28 cellular contexts compared by ENCODE assay signal in genomic region chr19:15911599-15912237, GRCh38. TPM values are rescaled to one million over a fixed set of nuclear protein-coding genes. Genes with fewer than 3 reads are reported as not detected.
DNase-seq lines count a peak whose midpoint lies in the region; ATAC-seq, FAIRE-seq and TF ChIP-seq lines count a peak whose summit lies in the region.
"Had no signal": no experiment of that assay in that cellular context is flagged by ENCODE, and none has a peak within 500 bp of the region (broad histone marks: within the 10 kb centered on the region; RNA-seq: fewer than 3 reads in every experiment).

No MANE protein-coding gene starts in this region.

- peak overlapping the region in 2 of 4 donors; percentile 20 to 33 for H3K4me3 ChIP-seq in pancreas
- H3K4me3 ChIP-seq: GM12878, lung, smooth muscle cell, transverse colon had no signal

- peaks cover 7% of the 10 kb centered on the region for H3K9me3 Mint-ChIP-seq in activated CD8-positive, alpha-beta T cell treated with anti-CD3 and anti-CD28 coated beads for 36 hours
- H3K9me3 Mint-ChIP-seq in activated CD8-positive, alpha-beta T cell treated with anti-CD3 and anti-CD28 coated beads, Interleukin-2, amount 10 ng/mL, durations not matched to agents 7 days and 5 days (ENCODE audit: insufficient read depth) = peaks cover 14% of the 10 kb centered on the region
- peaks cover 5% of the 10 kb centered on the region for H3K9me3 Mint-ChIP-seq in glutamatergic neuron (ENCODE audit: unreplicated experiment)
- peaks cover 4 to 12% of the 10 kb centered on the region in 2 donors for H3K9me3 Mint-ChIP-seq in activated naive CD4-positive, alpha-beta T cell treated with anti-CD3 and anti-CD28 coated beads, Interleukin-2, amount 50 U/mL, for 72 hours

- no peaks in the 10 kb centered on the region for H3K36me3 Mint-ChIP-seq in activated CD8-positive, alpha-beta T cell treated with anti-CD3 and anti-CD28 coated beads for 36 hours (ENCODE audit: low read depth)
- no peaks in the 10 kb centered on the region for H3K36me3 Mint-ChIP-seq in activated CD8-positive, alpha-beta T cell treated with anti-CD3 and anti-CD28 coated beads, Interleukin-2, amount 10 ng/mL, durations not matched to agents 7 days and 5 days (ENCODE audit: low read depth)
- no peaks in the 10 kb centered on the region for H3K36me3 Mint-ChIP-seq in glutamatergic neuron (ENCODE audit: unreplicated experiment)
- peaks cover 0 to 6% of the 10 kb centered on the region in 2 donors for H3K36me3 Mint-ChIP-seq in activated naive CD4-positive, alpha-beta T cell treated with anti-CD3 and anti-CD28 coated beads, Interleukin-2, amount 50 U/mL, for 72 hours

- H3K27me3 Mint-ChIP-seq in activated CD8-positive, alpha-beta T cell treated with anti-CD3 and anti-CD28 coated beads for 36 hours = peaks cover 33% of the 10 kb centered on the region
- peaks cover 49% of the 10 kb centered on the region for H3K27me3 Mint-ChIP-seq in activated CD8-positive, alpha-beta T cell treated with anti-CD3 and anti-CD28 coated beads, Interleukin-2, amount 10 ng/mL, durations not matched to agents 7 days and 5 days (ENCODE audit: low read depth)
- H3K27me3 Mint-ChIP-seq in glutamatergic neuron (ENCODE audit: unreplicated experiment) = no peaks in the 10 kb centered on the region

- CTCF ChIA-PET in activated CD8-positive, alpha-beta T cell treated with anti-CD3 and anti-CD28 coated beads for 36 hours (lab: Charles Lee) = interaction anchor here (0.9 kb wide), 1 partner anchor 53 kb away, joined by 3 read pairs; no protein-coding TSS in a partner anchor
- CTCF ChIA-PET in activated CD8-positive, alpha-beta T cell treated with anti-CD3 and anti-CD28 coated beads, Interleukin-2, amount 10 ng/mL, durations not matched to agents 7 days and 5 days (lab: Charles Lee) = no interaction called here
- CTCF ChIA-PET in HEK293T (lab: Yijun Ruan, JAX) = no interaction called here

- intact Hi-C loops in activated CD8-positive, alpha-beta T cell treated with anti-CD3 and anti-CD28 coated beads for 36 hours (cut with micrococcal nuclease) = no loop called here
- intact Hi-C loops in pancreas (cut with DNase I) = no loop called here

- H3K27ac Mint-ChIP-seq in activated CD8-positive, alpha-beta T cell treated with anti-CD3 and anti-CD28 coated beads for 36 hours = no peak overlapping the region
- no peak overlapping the region for H3K27ac Mint-ChIP-seq in activated CD8-positive, alpha-beta T cell treated with anti-CD3 and anti-CD28 coated beads, Interleukin-2, amount 10 ng/mL, durations not matched to agents 7 days and 5 days
- no peak overlapping the region for H3K27ac Mint-ChIP-seq in glutamatergic neuron (ENCODE audit: unreplicated experiment)
- H3K27ac Mint-ChIP-seq in activated naive CD4-positive, alpha-beta T cell treated with anti-CD3 and anti-CD28 coated beads, Interleukin-2, amount 50 U/mL, for 72 hours = no peak overlapping the region
- H3K27ac Mint-ChIP-seq: activated CD4-positive, alpha-beta memory T cell treated with anti-CD3 and anti-CD28 coated beads, Interleukin-2, amount 10 ng/mL, durations not matched to agents 7 days and 5 days; activated naive CD8-positive, alpha-beta T cell had no signal

- ATAC-seq in activated CD8-positive, alpha-beta T cell treated with anti-CD3 and anti-CD28 coated beads for 36 hours = no peak
- no peak for ATAC-seq in activated CD8-positive, alpha-beta T cell treated with anti-CD3 and anti-CD28 coated beads, Interleukin-2, amount 10 ng/mL, durations not matched to agents 7 days and 5 days
- peak; percentile 59 to 94 (median 74) for ATAC-seq in pancreas
- ATAC-seq in activated naive CD4-positive, alpha-beta T cell treated with anti-CD3 and anti-CD28 coated beads, Interleukin-2, amount 50 U/mL, for 72 hours = no peak
- ATAC-seq: GM12878 had no signal

- no peaks in the 10 kb centered on the region for H3K4me1 ChIP-seq in pancreas
- H3K4me1 ChIP-seq: BE2C, transverse colon had no signal

- 13 to 17% methylated on average over 34 to 44 of the region's 44 CpGs for WGBS in pancreas, 2 donors

- no peak overlapping the region for H3K27ac ChIP-seq in pancreas
- H3K27ac ChIP-seq: neutrophil, RWPE1, transverse colon had no signal

- TF ChIP-seq CTCF in activated CD8-positive, alpha-beta T cell treated with anti-CD3 and anti-CD28 coated beads for 36 hours (IDR thresholded peaks at IDR 0.05) = no peak
- TF ChIP-seq CTCF in glutamatergic neuron (IDR thresholded peaks at IDR 0.05; ENCODE audit: partially characterized antibody, unreplicated experiment) (no peak), pancreas (IDR thresholded peaks at IDR 0.05) (no peak)

- FAIRE-seq in pancreas (lab: Jason Lieb, UNC) = no peak
- FAIRE-seq: A204.1, GM12878 had no signal

- H3K4me3 Mint-ChIP-seq in activated CD8-positive, alpha-beta T cell treated with anti-CD3 and anti-CD28 coated beads for 36 hours = peak overlapping the region; percentile 19
- H3K4me3 Mint-ChIP-seq in activated CD8-positive, alpha-beta T cell treated with anti-CD3 and anti-CD28 coated beads, Interleukin-2, amount 10 ng/mL, durations not matched to agents 7 days and 5 days = no peak overlapping the region
- peak overlapping the region; percentile 49 for H3K4me3 Mint-ChIP-seq in glutamatergic neuron (ENCODE audit: unreplicated experiment)
- H3K4me3 Mint-ChIP-seq: activated CD4-positive, alpha-beta memory T cell treated with anti-CD3 and anti-CD28 coated beads, Interleukin-2, amount 10 ng/mL, durations not matched to agents 7 days and 5 days; activated naive CD8-positive, alpha-beta T cell had no signal

- DNase-seq in activated CD8-positive, alpha-beta T cell treated with anti-CD3 and anti-CD28 coated beads for 36 hours = no peak
- no peak for DNase-seq in activated CD8-positive, alpha-beta T cell treated with anti-CD3 and anti-CD28 coated beads, Interleukin-2, amount 10 ng/mL, durations not matched to agents 7 days and 5 days
- DNase-seq in HEK293T (ENCODE audit: extremely low spot score) (peak; percentile 5), glutamatergic neuron (no peak), pancreas (peak in 4 of 6 donors; percentile 31 to 73 (median 62)), dedifferentiated amniotic fluid mesenchymal stem cell (ENCODE audit: extremely low spot score) (no peak), HUDEP-2 (lab: John Stamatoyannopoulos, UW; ENCODE audit: unreplicated experiment in 76 of 76) (no peak)
- DNase-seq in activated naive CD4-positive, alpha-beta T cell treated with anti-CD3 and anti-CD28 coated beads, Interleukin-2, amount 50 U/mL, for 72 hours (ENCODE audit: low spot score in 2 of 2) = no peak
- DNase-seq: activated CD4-positive, alpha-beta memory T cell treated with anti-CD3 and anti-CD28 coated beads, Interleukin-2, amount 10 ng/mL, durations not matched to agents 7 days and 5 days; activated CD4-positive, CD25-positive, alpha-beta regulatory T cell; BE2C; DMS79 treated with DMSO at 0.1 percent for 48 hours; KG1; NCI-H146; NCI-H2171 treated with DMSO at 0.1 percent for 48 hours; NCI-H526 treated with DMSO at 0.1 percent for 48 hours; SK-N-SH; stimulated activated CD4-positive, alpha-beta T cell treated with anti-CD3 and anti-CD28 coated beads, Interleukin-2, amount 100 ng/mL, for 48 hours; stimulated activated naive CD4-positive, alpha-beta T cell; transverse colon had no signal

- POLR2A ChIA-PET in activated CD8-positive, alpha-beta T cell treated with anti-CD3 and anti-CD28 coated beads for 36 hours (lab: Charles Lee) = no interaction called here
- POLR2A ChIA-PET in activated CD8-positive, alpha-beta T cell treated with anti-CD3 and anti-CD28 coated beads, Interleukin-2, amount 10 ng/mL, durations not matched to agents 7 days and 5 days (lab: Charles Lee) = no interaction called here
- POLR2A ChIA-PET in HEK293T (lab: Yijun Ruan, JAX) = no interaction called here

- no peaks in the 10 kb centered on the region for H3K36me3 ChIP-seq in pancreas
- H3K36me3 ChIP-seq: BE2C, neutrophil had no signal

- no peaks in the 10 kb centered on the region for H3K4me1 Mint-ChIP-seq in activated CD8-positive, alpha-beta T cell treated with anti-CD3 and anti-CD28 coated beads for 36 hours (ENCODE audit: low read depth)
- H3K4me1 Mint-ChIP-seq in activated CD8-positive, alpha-beta T cell treated with anti-CD3 and anti-CD28 coated beads, Interleukin-2, amount 10 ng/mL, durations not matched to agents 7 days and 5 days (ENCODE audit: low read depth) = no peaks in the 10 kb centered on the region
- no peaks in the 10 kb centered on the region for H3K4me1 Mint-ChIP-seq in glutamatergic neuron (ENCODE audit: low read depth, unreplicated experiment)
- H3K4me1 Mint-ChIP-seq: activated CD4-positive, alpha-beta memory T cell treated with anti-CD3 and anti-CD28 coated beads, Interleukin-2, amount 10 ng/mL, durations not matched to agents 7 days and 5 days had no signal

- no peaks in the 10 kb centered on the region for H3K9me3 ChIP-seq in pancreas
- H3K9me3 ChIP-seq: BE2C, neutrophil, SK-N-SH had no signal

- H3K27me3 ChIP-seq in pancreas = peaks cover 0 to 3% (median 1%) of the 10 kb centered on the region in 4 donors

TF ChIP-seq in HEK293T, 16 proteins besides CTCF, POLR2A, EP300 and RAD21 (continues in another document):
- TF ChIP-seq ELF4 (IDR thresholded peaks at IDR 0.05) (no peak), ARNT (IDR thresholded peaks at IDR 0.05) (no peak), BHLHE40 (IDR thresholded peaks at IDR 0.05; ENCODE audit: borderline replicate concordance) (no peak)

RNA-seq across cellular contexts. Expression of gene CYP4F2, which starts 13.8 kb away (rescaled TPM):
- total RNA-seq in activated CD8-positive, alpha-beta T cell treated with anti-CD3 and anti-CD28 coated beads for 36 hours = under 1 TPM in 1 of 2 experiments, not detected in 1; 0.18 TPM
- total RNA-seq in activated CD8-positive, alpha-beta T cell treated with anti-CD3 and anti-CD28 coated beads, Interleukin-2, amount 10 ng/mL, durations not matched to agents 7 days and 5 days = not detected
- total RNA-seq in glutamatergic neuron (ENCODE audit: unreplicated experiment) = not detected
- under 1 TPM in 3 of 6 donors, not detected in 3; 0.28 to 0.43 (median 0.31) TPM for total RNA-seq in pancreas
- polyA plus RNA-seq in pancreas = under 1 TPM in 1 of 2 donors, not detected in 1; 0.09 TPM
- under 1 TPM in 1 of 2 donors, not detected in 1; 0.43 TPM for total RNA-seq in activated naive CD4-positive, alpha-beta T cell treated with anti-CD3 and anti-CD28 coated beads, Interleukin-2, amount 50 U/mL, for 72 hours
- total RNA-seq: activated CD4-positive, alpha-beta memory T cell treated with anti-CD3 and anti-CD28 coated beads, Interleukin-2, amount 10 ng/mL, durations not matched to agents 7 days and 5 days; glomerular endothelial cell; smooth muscle cell had no signal
- polyA plus RNA-seq: lung, SK-N-SH, smooth muscle cell had no signal

RNA-seq across cellular contexts. Expression of gene CYP4F11, which starts 22.6 kb away (rescaled TPM):
- total RNA-seq in activated CD8-positive, alpha-beta T cell treated with anti-CD3 and anti-CD28 coated beads for 36 hours = not detected
- total RNA-seq in activated CD8-positive, alpha-beta T cell treated with anti-CD3 and anti-CD28 coated beads, Interleukin-2, amount 10 ng/mL, durations not matched to agents 7 days and 5 days = not detected
- not detected for total RNA-seq in glutamatergic neuron (ENCODE audit: unreplicated experiment)
- 1 to 10 TPM in 5 of 6 donors, under 1 TPM in 1; 0.32 to 2.8 (median 2.3) TPM for total RNA-seq in pancreas
- 1 to 10 TPM; 2.0 to 3.4 TPM for polyA plus RNA-seq in pancreas
- total RNA-seq in activated naive CD4-positive, alpha-beta T cell treated with anti-CD3 and anti-CD28 coated beads, Interleukin-2, amount 50 U/mL, for 72 hours = not detected
- total RNA-seq: activated CD4-positive, alpha-beta memory T cell treated with anti-CD3 and anti-CD28 coated beads, Interleukin-2, amount 10 ng/mL, durations not matched to agents 7 days and 5 days; glomerular endothelial cell; GM12878; smooth muscle cell had no signal
- polyA plus RNA-seq: GM12878, smooth muscle cell had no signal

RNA-seq across cellular contexts. Expression of gene OR10H4, which starts 37.1 kb away (rescaled TPM):
- total RNA-seq in activated CD8-positive, alpha-beta T cell treated with anti-CD3 and anti-CD28 coated beads for 36 hours = not detected
- not detected for total RNA-seq in activated CD8-positive, alpha-beta T cell treated with anti-CD3 and anti-CD28 coated beads, Interleukin-2, amount 10 ng/mL, durations not matched to agents 7 days and 5 days
- total RNA-seq in glutamatergic neuron (ENCODE audit: unreplicated experiment) = not detected
- not detected for total RNA-seq in pancreas
- not detected for polyA plus RNA-seq in pancreas
- total RNA-seq in activated naive CD4-positive, alpha-beta T cell treated with anti-CD3 and anti-CD28 coated beads, Interleukin-2, amount 50 U/mL, for 72 hours = not detected
- total RNA-seq: activated CD4-positive, alpha-beta memory T cell treated with anti-CD3 and anti-CD28 coated beads, Interleukin-2, amount 10 ng/mL, durations not matched to agents 7 days and 5 days; glomerular endothelial cell; GM12878; lung; smooth muscle cell; transverse colon had no signal
- polyA plus RNA-seq: GM12878, lung, SK-N-SH, smooth muscle cell had no signal

Comparison
In these comparisons a context has a peak if more than half of its experiments do, and no peak if none do; other contexts are left out.
1. ATAC-seq: peak in pancreas (4 of 4); none in activated CD8-positive, alpha-beta T cell treated with anti-CD3 and anti-CD28 coated beads for 36 hours (single experiment), activated CD8-positive, alpha-beta T cell treated with anti-CD3 and anti-CD28 coated beads, Interleukin-2, amount 10 ng/mL, durations not matched to agents 7 days and 5 days (single experiment) and activated naive CD4-positive, alpha-beta T cell treated with anti-CD3 and anti-CD28 coated beads, Interleukin-2, amount 50 U/mL, for 72 hours (0 of 2).
2. DNase-seq: peak in HEK293T (single experiment) and pancreas (4 of 6); none in activated CD8-positive, alpha-beta T cell treated with anti-CD3 and anti-CD28 coated beads for 36 hours (single experiment), activated CD8-positive, alpha-beta T cell treated with anti-CD3 and anti-CD28 coated beads, Interleukin-2, amount 10 ng/mL, durations not matched to agents 7 days and 5 days (single experiment), glutamatergic neuron (single experiment), dedifferentiated amniotic fluid mesenchymal stem cell (single experiment), HUDEP-2 (0 of 76) and activated naive CD4-positive, alpha-beta T cell treated with anti-CD3 and anti-CD28 coated beads, Interleukin-2, amount 50 U/mL, for 72 hours (0 of 2).